Comparison of ENCODE assay signal across 8 cellular contexts in genomic region chr7:18590744-18591340, GRCh38.
DNase-seq lines count a peak whose midpoint lies in the region; ATAC-seq, FAIRE-seq and TF ChIP-seq lines count a peak whose summit lies in the region.

No MANE protein-coding gene starts in this region.

- H3K9ac ChIP-seq in keratinocyte (ENCODE audit: control insufficient read depth, extremely low read depth, insufficient read depth, low read length): no peak overlapping the region

- H3K4me1 Mint-ChIP-seq in CD4-positive, CD25-positive, alpha-beta regulatory T cell: peaks cover 0 to 4% (median 0%) of the 10 kb centered on the region in 4 donors
- H3K4me1 Mint-ChIP-seq in activated B cell treated with CpG ODN at 0.5 μM for 24 hours: peaks cover 30% of the 10 kb centered on the region

- no peaks in the 10 kb centered on the region for H3K27me3 Mint-ChIP-seq in CD4-positive, CD25-positive, alpha-beta regulatory T cell
- H3K27me3 Mint-ChIP-seq in activated B cell treated with CpG ODN at 0.5 μM for 24 hours: no peaks in the 10 kb centered on the region

- H3K27ac Mint-ChIP-seq in CD4-positive, CD25-positive, alpha-beta regulatory T cell: no peak overlapping the region
- H3K27ac Mint-ChIP-seq in activated B cell treated with CpG ODN at 0.5 μM for 24 hours: peak overlapping the region; percentile 78

- H3K9me3 ChIP-seq in CD4-positive, CD25-positive, alpha-beta regulatory T cell (ENCODE audit: control insufficient read depth in 2 of 2, low read length in 2 of 2): no peaks in the 10 kb centered on the region
- H3K9me3 ChIP-seq in keratinocyte (ENCODE audit: control insufficient read depth, low read depth, low read length): no peaks in the 10 kb centered on the region

- no peaks in the 10 kb centered on the region for H3K27me3 ChIP-seq in CD4-positive, CD25-positive, alpha-beta regulatory T cell (ENCODE audit: control insufficient read depth, insufficient read depth, low read length)
- H3K27me3 ChIP-seq in keratinocyte (ENCODE audit: control insufficient read depth, extremely low read depth, insufficient read depth, low read length): no peaks in the 10 kb centered on the region

- no peak overlapping the region for H3K27ac ChIP-seq in CD4-positive, CD25-positive, alpha-beta regulatory T cell (ENCODE audit: insufficient read depth, low read length, poor library complexity, severe bottlenecking)
- no peak overlapping the region for H3K27ac ChIP-seq in keratinocyte (ENCODE audit: control insufficient read depth, insufficient read depth, low read length)

- CTCF ChIA-PET in activated B cell treated with CpG ODN at 0.5 μM for 24 hours (lab: Charles Lee): interaction anchor here (0.8 to 2.3 kb wide), 15 partner anchors 13 to 238 kb away, joined by 3 to 13 read pairs (median 5); no protein-coding TSS in a partner anchor

- H3K4me1 ChIP-seq in CD4-positive, CD25-positive, alpha-beta regulatory T cell (ENCODE audit: control insufficient read depth, insufficient read depth, low read length, poor library complexity, severe bottlenecking): no peaks in the 10 kb centered on the region
- H3K4me1 ChIP-seq in keratinocyte (ENCODE audit: control insufficient read depth, extremely low read depth, insufficient read depth, low read length): no peaks in the 10 kb centered on the region

- no peaks in the 10 kb centered on the region for H4K20me1 ChIP-seq in keratinocyte (ENCODE audit: control insufficient read depth, extremely low read depth, insufficient read depth, low read length)

- peaks cover 0 to 3% (median 0%) of the 10 kb centered on the region in 7 donors for H3K9me3 Mint-ChIP-seq in CD4-positive, CD25-positive, alpha-beta regulatory T cell
- no peaks in the 10 kb centered on the region for H3K9me3 Mint-ChIP-seq in activated B cell treated with CpG ODN at 0.5 μM for 24 hours

- no peak overlapping the region for H3K4me2 ChIP-seq in keratinocyte (ENCODE audit: control insufficient read depth, extremely low read depth, insufficient read depth, low read depth, low read length)

- intact Hi-C loops in activated B cell treated with CpG ODN at 0.5 μM for 24 hours (cut with micrococcal nuclease): loop anchor here (5.0 to 10.0 kb wide), 2 partner anchors 76 to 464 kb away; no protein-coding TSS in a partner anchor

- peak; percentile 53 for FAIRE-seq in keratinocyte (lab: Jason Lieb, UNC)

- dilution Hi-C loops in keratinocyte (cut with MboI; ENCODE audit: extremely low pct_ligation_motif_present, low sequenced_read_pairs): no loop called here

- no peak for ATAC-seq in CD4-positive, CD25-positive, alpha-beta regulatory T cell (ENCODE audit: low read depth in 2 of 2)
- ATAC-seq in activated B cell treated with CpG ODN at 0.5 μM for 24 hours (ENCODE audit: low read depth) (peak; percentile 37), GM19035 (IDR thresholded peaks at IDR 0.05; ENCODE audit: unreplicated experiment) (no peak)

- DNase-seq in CD4-positive, CD25-positive, alpha-beta regulatory T cell: peak in 2 of 3 donors; percentile 7 to 44
- peak; percentile 16 for DNase-seq in HuH-7 (ENCODE audit: low spot score)
- no peak for DNase-seq in activated B cell treated with CpG ODN at 0.5 μM for 24 hours
- no peak for DNase-seq in keratinocyte (ENCODE audit: low read depth, low spot score)
- DNase-seq in NCI-H146 treated with DMSO at 0.1 percent for 48 hours (lab: John Stamatoyannopoulos, UW; ENCODE audit: unreplicated experiment): no peak
- DNase-seq in cortex of kidney (lab: John Stamatoyannopoulos, UW): no peak
- no peak for DNase-seq in HuH-7.5 (ENCODE audit: low spot score)

- H3K4me3 Mint-ChIP-seq in CD4-positive, CD25-positive, alpha-beta regulatory T cell: peak overlapping the region in 2 of 4 donors; percentile 33 to 43
- no peak overlapping the region for H3K4me3 Mint-ChIP-seq in activated B cell treated with CpG ODN at 0.5 μM for 24 hours

- H3K79me2 ChIP-seq in keratinocyte (ENCODE audit: control insufficient read depth, insufficient read depth, low read length): no peaks in the 10 kb centered on the region

- no peaks in the 10 kb centered on the region for H3K9me1 ChIP-seq in keratinocyte (ENCODE audit: control insufficient read depth, extremely low read depth, insufficient read depth, low read length)

- H3K36me3 Mint-ChIP-seq in CD4-positive, CD25-positive, alpha-beta regulatory T cell: no peaks in the 10 kb centered on the region
- H3K36me3 Mint-ChIP-seq in activated B cell treated with CpG ODN at 0.5 μM for 24 hours (ENCODE audit: low read depth): peaks cover 53% of the 10 kb centered on the region

- no peak overlapping the region for H3K4me3 ChIP-seq in CD4-positive, CD25-positive, alpha-beta regulatory T cell (ENCODE audit: low read depth, low read length)
- no peak overlapping the region for H3K4me3 ChIP-seq in keratinocyte (ENCODE audit: control insufficient read depth in 2 of 3, extremely low read depth in 1 of 3, insufficient read depth in 2 of 3, low read depth in 1 of 3, low read length in 3 of 3)

- POLR2A ChIA-PET in activated B cell treated with CpG ODN at 0.5 μM for 24 hours (lab: Charles Lee): interaction anchor here (0.6 to 1.0 kb wide), 4 partner anchors 24 to 94 kb away, joined by 3 read pairs; no protein-coding TSS in a partner anchor

- H3K36me3 ChIP-seq in CD4-positive, CD25-positive, alpha-beta regulatory T cell (ENCODE audit: control insufficient read depth, insufficient read depth, low read length): no peaks in the 10 kb centered on the region
- H3K36me3 ChIP-seq in keratinocyte (ENCODE audit: control insufficient read depth in 2 of 2, extremely low read depth in 1 of 2, insufficient read depth in 2 of 2, low read length in 2 of 2): peaks cover 0 to 16% of the 10 kb centered on the region in 2 experiments

- H2AFZ ChIP-seq in keratinocyte (ENCODE audit: control insufficient read depth, low read length): no peak overlapping the region

- TF ChIP-seq CTCF in activated B cell treated with CpG ODN at 0.5 μM for 24 hours (IDR thresholded peaks at IDR 0.05): no peak
- peak in 1 of 3 experiments; percentile 50 for TF ChIP-seq CTCF in keratinocyte (optimal IDR thresholded peaks at IDR 0.05 in 1 of 3, IDR thresholded peaks at IDR 0.05 in 1 of 3, conservative IDR thresholded peaks at IDR 0.05 in 1 of 3; ENCODE audit: extremely low read depth in 1 of 3, insufficient read depth in 2 of 3, low read length in 3 of 3)

Comparison
In these comparisons a context has a peak if more than half of its experiments do, and no peak if none do; other contexts are left out.
1. DNase-seq: peak in CD4-positive, CD25-positive, alpha-beta regulatory T cell (2 of 3) and HuH-7 (single experiment); none in activated B cell treated with CpG ODN at 0.5 μM for 24 hours (single experiment), keratinocyte (single experiment), NCI-H146 treated with DMSO at 0.1 percent for 48 hours (single experiment), cortex of kidney (single experiment) and HuH-7.5 (single experiment).